Comparison of ENCODE assay signal across 8 cellular contexts in genomic region chr6:28944412-28945006, GRCh38. TPM values are rescaled to one million over a fixed set of nuclear protein-coding genes. Genes with fewer than 3 reads are reported as not detected.
DNase-seq lines count a peak whose midpoint lies in the region; ATAC-seq, FAIRE-seq and TF ChIP-seq lines count a peak whose summit lies in the region.

No MANE protein-coding gene starts in this region.

- H3K27me3 Mint-ChIP-seq in T-helper 1 cell treated with Interleukin-12 subunit alpha and Interleukin-12 subunit beta and Interleukin-4 antibody, amounts not matched to agents 30 μg/mL and 1 μg/mL, for 36 hours (ENCODE audit: low read depth) = peaks cover 5% of the 10 kb centered on the region

- H3K79me2 ChIP-seq in DND-41 (ENCODE audit: insufficient read depth, low read length) = no peaks in the 10 kb centered on the region
- no peaks in the 10 kb centered on the region for H3K79me2 ChIP-seq in hepatocyte

- TF ChIP-seq POLR2A in NB4 (IDR thresholded peaks at IDR 0.05; ENCODE audit: extremely low read depth, insufficient read length) = no peak

- TF ChIP-seq CTCF in DND-41 (IDR thresholded peaks at IDR 0.05; ENCODE audit: borderline replicate concordance, extremely low read depth, low read length, poor library complexity, severe bottlenecking) (no peak), NB4 (IDR thresholded peaks at IDR 0.05; ENCODE audit: low read depth, low read length) (no peak), ascending aorta (IDR thresholded peaks at IDR 0.05) (no peak), hepatocyte (IDR thresholded peaks at IDR 0.05; ENCODE audit: poor library complexity) (no peak)

- H3K27ac ChIP-seq in DND-41 (ENCODE audit: low read length) (no peak overlapping the region), ascending aorta (peak overlapping the region; percentile 88 to 92), hepatocyte (peak overlapping the region; percentile 85), rectal smooth muscle tissue (ENCODE audit: low read depth, low read length) (peak overlapping the region; percentile 69)

- peaks cover 41% of the 10 kb centered on the region for H3K4me1 Mint-ChIP-seq in T-helper 1 cell treated with Interleukin-12 subunit alpha and Interleukin-12 subunit beta and Interleukin-4 antibody, amounts not matched to agents 30 μg/mL and 1 μg/mL, for 36 hours (ENCODE audit: low read depth)

- H4K20me1 ChIP-seq in DND-41 (ENCODE audit: insufficient read depth, low read length) (no peaks in the 10 kb centered on the region), hepatocyte (ENCODE audit: insufficient read depth, poor library complexity, severe bottlenecking) (no peaks in the 10 kb centered on the region)

- peaks cover 2% of the 10 kb centered on the region for H3K36me3 Mint-ChIP-seq in T-helper 1 cell treated with Interleukin-12 subunit alpha and Interleukin-12 subunit beta and Interleukin-4 antibody, amounts not matched to agents 30 μg/mL and 1 μg/mL, for 36 hours (ENCODE audit: low read depth)

- no peak overlapping the region for H3K4me3 ChIP-seq in DND-41 (ENCODE audit: low read depth in 1 of 2, low read length in 2 of 2)
- H3K4me3 ChIP-seq in NB4 (ENCODE audit: low read depth, low read length) = peak overlapping the region; percentile 80
- peak overlapping the region; percentile 61 to 63 for H3K4me3 ChIP-seq in ascending aorta
- H3K4me3 ChIP-seq in hepatocyte = peak overlapping the region; percentile 44
- H3K4me3 ChIP-seq in rectal smooth muscle tissue (ENCODE audit: low read length) = peak overlapping the region; percentile 82

- peak; percentile 32 for DNase-seq in DND-41
- peak; percentile 83 for DNase-seq in NB4 (ENCODE audit: low read depth)
- DNase-seq in ascending aorta (ENCODE audit: low spot score in 2 of 2) = peak in 1 of 2 donors; percentile 73
- DNase-seq in hepatocyte (ENCODE audit: low spot score) = peak; percentile 88
- DNase-seq in urothelium cell line (ENCODE audit: low spot score) = no peak

- ATAC-seq in DND-41 (ENCODE audit: insufficient read depth, low read depth) = 0 out of 3 replicates have a peak, but pooled peaks have one; percentile 29
- ATAC-seq in HG02610 (IDR thresholded peaks at IDR 0.05; ENCODE audit: unreplicated experiment) = no peak

- FAIRE-seq in urothelium cell line (lab: Jason Lieb, UNC) = no peak

- peak overlapping the region; percentile 82 for H3K4me3 Mint-ChIP-seq in T-helper 1 cell treated with Interleukin-12 subunit alpha and Interleukin-12 subunit beta and Interleukin-4 antibody, amounts not matched to agents 30 μg/mL and 1 μg/mL, for 36 hours

- H3K4me1 ChIP-seq in DND-41 (ENCODE audit: insufficient read depth, low read length) = no peaks in the 10 kb centered on the region
- no peaks in the 10 kb centered on the region for H3K4me1 ChIP-seq in ascending aorta
- no peaks in the 10 kb centered on the region for H3K4me1 ChIP-seq in hepatocyte (ENCODE audit: insufficient read depth)
- no peaks in the 10 kb centered on the region for H3K4me1 ChIP-seq in rectal smooth muscle tissue (ENCODE audit: control insufficient read depth, insufficient read depth, low read length)

- no peak overlapping the region for H3K4me2 ChIP-seq in DND-41 (ENCODE audit: insufficient read depth, low read length)
- peak overlapping the region; percentile 80 for H3K4me2 ChIP-seq in hepatocyte

- H3K9me3 ChIP-seq in DND-41 (ENCODE audit: insufficient read depth, low read length, severe bottlenecking) (peaks cover 2% of the 10 kb centered on the region), ascending aorta (no peaks in the 10 kb centered on the region), hepatocyte (ENCODE audit: low read depth) (no peaks in the 10 kb centered on the region)

- H2AFZ ChIP-seq in DND-41 (ENCODE audit: low read depth, low read length) = no peak overlapping the region
- H2AFZ ChIP-seq in hepatocyte = peak overlapping the region; percentile 67

- no peak overlapping the region for H3K9ac ChIP-seq in DND-41 (ENCODE audit: low read depth, low read length)
- peak overlapping the region; percentile 28 for H3K9ac ChIP-seq in rectal smooth muscle tissue (ENCODE audit: low read length)

- no peaks in the 10 kb centered on the region for H3K9me3 Mint-ChIP-seq in T-helper 1 cell treated with Interleukin-12 subunit alpha and Interleukin-12 subunit beta and Interleukin-4 antibody, amounts not matched to agents 30 μg/mL and 1 μg/mL, for 36 hours

- intact Hi-C loops in ascending aorta (cut with DNase I) = loop anchor here (1.0 to 10.0 kb wide), 3 partner anchors 37 to 1440 kb away; no protein-coding TSS in a partner anchor

- H3K27me3 ChIP-seq in DND-41 (ENCODE audit: insufficient read depth, low read length, poor library complexity) (peaks cover 8% of the 10 kb centered on the region), ascending aorta (no peaks in the 10 kb centered on the region), hepatocyte (no peaks in the 10 kb centered on the region), rectal smooth muscle tissue (ENCODE audit: control insufficient read depth, insufficient read depth, low read length) (no peaks in the 10 kb centered on the region)

- H3K27ac Mint-ChIP-seq in T-helper 1 cell treated with Interleukin-12 subunit alpha and Interleukin-12 subunit beta and Interleukin-4 antibody, amounts not matched to agents 30 μg/mL and 1 μg/mL, for 36 hours = peak overlapping the region; percentile 91

- H3K36me3 ChIP-seq in DND-41 (ENCODE audit: insufficient read depth, low read length) (no peaks in the 10 kb centered on the region), ascending aorta (no peaks in the 10 kb centered on the region), hepatocyte (replicated peaks; ENCODE audit: insufficient read depth, low read depth) (no peaks in the 10 kb centered on the region), rectal smooth muscle tissue (ENCODE audit: control insufficient read depth, insufficient read depth, low read length) (no peaks in the 10 kb centered on the region)

- WGBS in hepatocyte (ENCODE audit: low lambda C conversion rate, missing lambda C conversion rate) = 10% methylated on average over 13 of the region's 13 CpGs

- no peaks in the 10 kb centered on the region for H3K9me2 ChIP-seq in hepatocyte (replicated peaks; ENCODE audit: insufficient read depth)

RNA-seq across cellular contexts. Expression of gene TRIM27, which starts 20.7 kb away (rescaled TPM):
- total RNA-seq in ascending aorta (167 TPM), hepatocyte (60.8 and 62.7 TPM in 2 replicates)
- polyA plus RNA-seq in hepatocyte = 50.3 and 57.0 TPM in 2 replicates

Comparison
In these comparisons a context has a peak if more than half of its experiments do, and no peak if none do; other contexts are left out.
1. H3K4me3 ChIP-seq: peak in NB4 (single experiment), ascending aorta (2 of 2), hepatocyte (single experiment) and rectal smooth muscle tissue (single experiment); none in DND-41 (0 of 2).